10 cellular contexts compared by ENCODE assay signal in the genomic region with DNA sequence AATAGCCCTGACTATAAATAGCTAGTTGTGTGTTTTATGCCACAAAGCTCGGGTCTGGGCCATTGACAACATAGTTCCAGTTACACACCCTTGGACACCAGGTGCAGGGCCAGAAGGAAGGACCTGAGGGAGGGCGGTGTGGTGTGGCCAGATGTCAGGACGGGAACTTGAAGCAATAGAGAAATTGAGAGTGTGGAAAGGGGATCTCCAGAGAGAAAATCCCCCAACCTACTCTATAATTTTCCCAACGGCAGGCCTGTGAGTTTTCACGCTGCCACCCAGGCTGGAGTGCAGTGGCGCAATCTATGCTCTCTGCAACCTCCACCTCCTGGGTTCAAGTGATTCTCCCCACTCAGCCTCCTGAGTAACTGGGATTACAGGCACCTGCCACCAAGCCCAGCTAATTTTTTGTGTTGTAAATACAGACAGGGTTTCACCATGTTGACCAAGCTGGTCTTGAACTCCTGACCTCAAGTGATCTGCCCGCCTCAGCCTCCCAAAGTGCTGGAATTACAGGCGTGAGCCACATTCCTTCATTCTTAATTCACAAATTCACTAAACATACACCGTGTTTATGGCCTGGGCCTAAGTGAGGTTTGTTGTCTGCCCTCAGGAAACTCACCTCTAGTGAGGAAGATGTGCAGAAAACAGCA.
A peak's percentile ranks its signal among the peaks of the same experiment; 100 is the strongest.
DNase-seq lines count a peak whose midpoint lies in the region; ATAC-seq and TF ChIP-seq lines count a peak whose summit lies in the region.
"Had no signal": no experiment of that assay in that cellular context is flagged by ENCODE, and none has a peak within 500 bp of the region (broad histone marks: within the 10 kb centered on the region; RNA-seq: fewer than 3 reads in every experiment).

No MANE protein-coding gene starts in this region.

- H3K9me3 ChIP-seq in naive thymus-derived CD4-positive, alpha-beta T cell (ENCODE audit: control insufficient read depth in 2 of 3, low read length in 3 of 3): no peaks in the 10 kb centered on the region
- no peaks in the 10 kb centered on the region for H3K9me3 ChIP-seq in BE2C

- no peak overlapping the region for H3K4me3 Mint-ChIP-seq in naive thymus-derived CD4-positive, alpha-beta T cell
- H3K4me3 Mint-ChIP-seq in MCF 10A (ENCODE audit: unreplicated experiment): no peak overlapping the region

- CTCF ChIA-PET in naive thymus-derived CD4-positive, alpha-beta T cell (lab: Charles Lee): no interaction called here
- CTCF ChIA-PET in MCF 10A (lab: Yijun Ruan, JAX): interaction anchor here (1.1 kb wide), 1 partner anchor 41 kb away, joined by 3 read pairs; no protein-coding TSS in a partner anchor

- no peaks in the 10 kb centered on the region for H3K27me3 ChIP-seq in naive thymus-derived CD4-positive, alpha-beta T cell (ENCODE audit: control insufficient read depth in 2 of 2, insufficient read depth in 2 of 2, low read length in 2 of 2)
- H3K27me3 ChIP-seq in BE2C: no peaks in the 10 kb centered on the region

- no peaks in the 10 kb centered on the region for H3K9me3 Mint-ChIP-seq in naive thymus-derived CD4-positive, alpha-beta T cell
- H3K9me3 Mint-ChIP-seq in MCF 10A (ENCODE audit: unreplicated experiment): peaks cover 8% of the 10 kb centered on the region

- peaks cover 8 to 14% of the 10 kb centered on the region in 2 donors for H3K4me1 ChIP-seq in naive thymus-derived CD4-positive, alpha-beta T cell (ENCODE audit: control insufficient read depth in 2 of 2, insufficient read depth in 2 of 2, low read length in 2 of 2)
- no peaks in the 10 kb centered on the region for H3K4me1 ChIP-seq in BE2C

- H3K36me3 Mint-ChIP-seq in naive thymus-derived CD4-positive, alpha-beta T cell: peaks cover 0 to 6% (median 0%) of the 10 kb centered on the region in 5 donors
- H3K36me3 Mint-ChIP-seq in MCF 10A (ENCODE audit: insufficient read depth, unreplicated experiment): peaks cover 7% of the 10 kb centered on the region

- TF ChIP-seq POLR2A in GM15510 (IDR thresholded peaks at IDR 0.05; ENCODE audit: borderline replicate concordance, extremely low read depth, insufficient read length): peak; percentile 7

- no peak overlapping the region for H3K27ac ChIP-seq in naive thymus-derived CD4-positive, alpha-beta T cell (ENCODE audit: low read depth, low read length)

- peak overlapping the region in 1 of 9 donors; percentile 67 for H3K27ac Mint-ChIP-seq in naive thymus-derived CD4-positive, alpha-beta T cell
- H3K27ac Mint-ChIP-seq in MCF 10A (ENCODE audit: low read depth, unreplicated experiment): no peak overlapping the region

- POLR2A ChIA-PET in naive thymus-derived CD4-positive, alpha-beta T cell (lab: Charles Lee): interaction anchor here (0.6 to 1.6 kb wide), 5 partner anchors 9 to 70 kb away, joined by 3 to 5 read pairs (median 3); no protein-coding TSS in a partner anchor
- POLR2A ChIA-PET in MCF 10A (lab: Yijun Ruan, JAX): no interaction called here

- peak; percentile 78 for ATAC-seq in GM21447 (IDR thresholded peaks at IDR 0.05; ENCODE audit: unreplicated experiment)
- peak; percentile 46 for ATAC-seq in naive thymus-derived CD4-positive, alpha-beta T cell
- no peak for ATAC-seq in GM21825 (IDR thresholded peaks at IDR 0.05; ENCODE audit: unreplicated experiment)

- peaks cover 0 to 15% (median 0%) of the 10 kb centered on the region in 5 donors for H3K27me3 Mint-ChIP-seq in naive thymus-derived CD4-positive, alpha-beta T cell
- H3K27me3 Mint-ChIP-seq in MCF 10A (ENCODE audit: insufficient read depth, unreplicated experiment): no peaks in the 10 kb centered on the region

- peaks cover 33 to 54% (median 40%) of the 10 kb centered on the region in 7 donors for H3K4me1 Mint-ChIP-seq in naive thymus-derived CD4-positive, alpha-beta T cell
- peaks cover 12% of the 10 kb centered on the region for H3K4me1 Mint-ChIP-seq in MCF 10A (ENCODE audit: insufficient read depth, unreplicated experiment)

- BruUV-seq in MCF 10A (replicated peaks; lab: Mats Ljungman, UMichigan): no TSS peak

- H3K36me3 ChIP-seq in naive thymus-derived CD4-positive, alpha-beta T cell (ENCODE audit: control insufficient read depth in 2 of 3, insufficient read depth in 3 of 3, low read length in 3 of 3): no peaks in the 10 kb centered on the region
- H3K36me3 ChIP-seq in BE2C: no peaks in the 10 kb centered on the region

- no peak overlapping the region for H3K4me3 ChIP-seq in naive thymus-derived CD4-positive, alpha-beta T cell (ENCODE audit: low read length)
- no peak overlapping the region for H3K4me3 ChIP-seq in BE2C (ENCODE audit: low read depth, low read length)

- DNase-seq in MV-4-11 (lab: John Stamatoyannopoulos, UW): peak; percentile 82
- no peak for DNase-seq in naive thymus-derived CD4-positive, alpha-beta T cell
- DNase-seq in DMS153 treated with DMSO at 0.1 percent for 48 hours (lab: John Stamatoyannopoulos, UW; ENCODE audit: unreplicated experiment): no peak
- DNase-seq in MCF 10A (ENCODE audit: unreplicated experiment): no peak
- no peak for DNase-seq in BE2C
- DNase-seq: activated gamma-delta T cell, NCI-H1105 had no signal

- TF ChIP-seq CTCF in MCF 10A (IDR thresholded peaks at IDR 0.05; ENCODE audit: unreplicated experiment) (no peak), BE2C (IDR thresholded peaks at IDR 0.05; ENCODE audit: low read depth, low read length) (no peak)

- intact Hi-C loops in naive thymus-derived CD4-positive, alpha-beta T cell (cut with micrococcal nuclease): loop anchor here in 1 of 2 donors (1.0 kb wide), 1 partner anchor 8 kb away; no protein-coding TSS in a partner anchor
- intact Hi-C loops in MCF 10A (cut with micrococcal nuclease): no loop called here
